ENCODE assay signal across 8 cellular contexts in the genomic region with DNA sequence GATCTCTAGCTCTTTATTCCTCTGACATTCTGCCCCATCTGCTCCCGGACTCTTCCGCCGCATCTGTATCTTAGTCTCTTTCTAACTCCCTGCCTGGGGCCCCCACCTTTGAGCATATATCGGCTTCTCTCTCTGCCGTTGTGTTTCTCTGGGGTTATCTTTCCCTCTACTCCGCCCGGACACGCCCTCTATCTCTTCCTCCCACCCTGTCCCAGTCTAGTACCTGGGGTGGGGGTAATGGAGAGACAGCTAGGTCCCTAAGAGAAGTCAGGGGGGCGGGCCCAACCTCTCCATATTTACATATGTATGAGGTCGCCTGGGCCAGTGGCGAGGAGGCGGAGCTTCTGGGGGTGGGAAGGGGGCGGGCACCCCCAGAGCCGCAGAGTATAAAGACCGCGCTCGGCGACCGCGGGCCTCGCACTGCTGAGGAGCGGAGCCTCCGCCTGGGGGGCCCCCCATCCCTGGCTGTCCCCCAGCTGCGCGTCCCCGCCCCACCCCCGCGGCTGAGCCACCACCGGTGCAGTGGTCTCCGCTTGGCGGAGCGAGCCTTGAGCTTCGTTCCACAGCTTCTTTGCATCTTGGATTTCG.
A peak's percentile ranks its signal among the peaks of the same experiment; 100 is the strongest.
DNase-seq lines count a peak whose midpoint lies in the region; ATAC-seq lines count a peak whose summit lies in the region.

A gene with protein sequence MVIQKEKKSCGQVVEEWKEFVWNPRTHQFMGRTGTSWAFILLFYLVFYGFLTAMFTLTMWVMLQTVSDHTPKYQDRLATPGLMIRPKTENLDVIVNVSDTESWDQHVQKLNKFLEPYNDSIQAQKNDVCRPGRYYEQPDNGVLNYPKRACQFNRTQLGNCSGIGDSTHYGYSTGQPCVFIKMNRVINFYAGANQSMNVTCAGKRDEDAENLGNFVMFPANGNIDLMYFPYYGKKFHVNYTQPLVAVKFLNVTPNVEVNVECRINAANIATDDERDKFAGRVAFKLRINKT (plus strand): TSS at position 418 of the 588 bp plus-strand sequence. CDS start 593 bp downstream, outside the sequence.

- H3K36me3 ChIP-seq in ES-I3 (ENCODE audit: insufficient read depth, low read length): no peaks in the 10 kb centered on the region

- peak; percentile 66 for DNase-seq in NCI-H1105 (lab: John Stamatoyannopoulos, UW)
- peak; percentile 60 for DNase-seq in activated CD4-positive, alpha-beta T cell treated with anti-CD3 and anti-CD28 coated beads for 1 hour
- DNase-seq in central memory CD4-positive, alpha-beta T cell: peak; percentile 62
- peak; percentile 20 for DNase-seq in kidney tubule cell (ENCODE audit: low spot score)
- peak; percentile 41 to 56 for DNase-seq in stimulated activated CD4-positive, alpha-beta T cell treated with anti-CD3 and anti-CD28 coated beads, Interleukin-15, amount 100 ng/mL, for 48 hours (ENCODE audit: low read depth in 2 of 2)
- DNase-seq in DMS153 treated with DMSO at 0.1 percent for 48 hours (lab: John Stamatoyannopoulos, UW; ENCODE audit: unreplicated experiment): no peak

- no peaks in the 10 kb centered on the region for H3K9me3 ChIP-seq in ES-I3 (ENCODE audit: control insufficient read depth, insufficient read depth, low read length)

- H3K4me1 ChIP-seq in ES-I3 (ENCODE audit: insufficient read depth, low read length): peaks cover 11% of the 10 kb centered on the region; the same call in 1 of the 2 replicates

- peak within 1 kb of the TSS; percentile 55 for H3K9ac ChIP-seq in ES-I3 (ENCODE audit: low read depth, low read length)

- no peak for ATAC-seq in HG03097 (IDR thresholded peaks at IDR 0.05; ENCODE audit: low FRiP score, unreplicated experiment)
